In genomic region chr2:201882353-201883095, GRCh38 we compare ENCODE assay signal across 8 cellular contexts.
DNase-seq lines count a peak whose midpoint lies in the region; ATAC-seq lines count a peak whose summit lies in the region.

No MANE protein-coding gene starts in this region.

- peak; percentile 55 for DNase-seq in GM03348 (ENCODE audit: low spot score)
- DNase-seq in SW480 (ENCODE audit: low spot score) = peak; percentile 66
- DNase-seq in iris pigment epithelial cell (ENCODE audit: low read depth) = peak; percentile 57
- DNase-seq in pons (ENCODE audit: low spot score) = no peak
- no peak for DNase-seq in stimulated activated CD4-positive, alpha-beta T cell treated with anti-CD3 and anti-CD28 coated beads, Interleukin-1b, Interleukin-23, amount 100 ng/mL, for 48 hours
- no peak for DNase-seq in effector CD4-positive, alpha-beta T cell

- ATAC-seq in HG02981 (IDR thresholded peaks at IDR 0.05; ENCODE audit: unreplicated experiment) = peak; percentile 42
- no peak for ATAC-seq in GM21737 (IDR thresholded peaks at IDR 0.05; ENCODE audit: unreplicated experiment)

Comparison
In these comparisons a context has a peak if more than half of its experiments do, and no peak if none do; other contexts are left out.
1. DNase-seq: peak in GM03348 (single experiment), SW480 (single experiment) and iris pigment epithelial cell (single experiment); none in pons (single experiment), stimulated activated CD4-positive, alpha-beta T cell treated with anti-CD3 and anti-CD28 coated beads, Interleukin-1b, Interleukin-23, amount 100 ng/mL, for 48 hours (single experiment) and effector CD4-positive, alpha-beta T cell (single experiment).